14 cellular contexts compared by ENCODE assay signal in the genomic region with DNA sequence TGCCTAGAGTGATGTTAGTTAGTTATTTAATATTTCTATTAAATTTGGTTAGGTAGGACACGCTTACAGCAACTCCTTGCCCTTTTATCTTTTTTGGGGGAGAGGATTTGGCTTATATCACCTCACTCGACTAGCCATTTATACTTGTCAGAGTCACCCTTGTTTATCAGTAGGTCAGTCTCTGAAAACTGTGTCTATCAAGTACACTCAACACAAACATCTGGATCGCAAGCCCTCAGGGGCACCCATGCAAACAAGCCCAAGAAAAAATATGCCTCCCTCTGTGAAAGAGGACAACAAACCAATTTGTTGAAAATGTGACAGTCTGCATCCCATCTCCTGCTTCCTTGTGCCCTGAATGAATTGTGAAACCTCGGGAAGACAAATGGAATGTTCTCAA.
DNase-seq lines count a peak whose midpoint lies in the region; ATAC-seq and TF ChIP-seq lines count a peak whose summit lies in the region.
"Had no signal": no experiment of that assay in that cellular context is flagged by ENCODE, and none has a peak within 500 bp of the region (broad histone marks: within the 10 kb centered on the region; RNA-seq: fewer than 3 reads in every experiment).

No MANE protein-coding gene starts in this region.

- no peak overlapping the region for H2AFZ ChIP-seq in osteoblast (ENCODE audit: low read length)

- no peak for TF ChIP-seq CTCF in osteoblast (IDR thresholded peaks at IDR 0.05; ENCODE audit: extremely low read depth, low read depth, low read length)

- H3K4me3 ChIP-seq in adipocyte (ENCODE audit: low read length) (no peak overlapping the region), osteoblast (ENCODE audit: insufficient read depth, low read length) (no peak overlapping the region)
- H3K4me3 ChIP-seq: GM12878 had no signal

- intact Hi-C loops in left cardiac atrium (cut with DNase I): no loop called here

- DNase-seq in RPMI7951 (ENCODE audit: low read depth): peak; percentile 8
- no peak for DNase-seq in adipocyte (ENCODE audit: low read depth)
- DNase-seq in left cardiac atrium: no peak
- peak; percentile 21 for DNase-seq in osteoblast (ENCODE audit: insufficient read length, low spot score, missing footprints)
- no peak for DNase-seq in activated gamma-delta T cell (lab: John Stamatoyannopoulos, UW)
- DNase-seq in GF-D8 (lab: John Stamatoyannopoulos, UW): no peak
- DNase-seq: C1 segment of cervical spinal cord; Calu3; CD4-positive, alpha-beta T cell; DMS 273 treated with DMSO at 0.1 percent for 48 hours; GOT3; H9 had no signal

- H3K4me1 ChIP-seq in adipocyte (ENCODE audit: control insufficient read depth, insufficient read depth, low read length) (peaks cover 25% of the 10 kb centered on the region), osteoblast (ENCODE audit: insufficient read depth, low read length) (no peaks in the 10 kb centered on the region)

- H3K9ac ChIP-seq in adipocyte (ENCODE audit: low read length): peak overlapping the region; percentile 9

- no peaks in the 10 kb centered on the region for H3K79me2 ChIP-seq in osteoblast (ENCODE audit: insufficient read depth, low read length)

- H4K20me1 ChIP-seq in osteoblast (ENCODE audit: insufficient read depth, low read length): no peaks in the 10 kb centered on the region

- no peaks in the 10 kb centered on the region for H3K9me3 ChIP-seq in adipocyte (ENCODE audit: control insufficient read depth, low read length)
- no peaks in the 10 kb centered on the region for H3K9me3 ChIP-seq in osteoblast (ENCODE audit: low read depth, low read length)

- no peaks in the 10 kb centered on the region for H3K36me3 ChIP-seq in adipocyte (ENCODE audit: control insufficient read depth, insufficient read depth, low read length, severe bottlenecking)
- H3K36me3 ChIP-seq in osteoblast (ENCODE audit: insufficient read depth, low read length): no peaks in the 10 kb centered on the region

- peak; percentile 21 to 23 for ATAC-seq in left cardiac atrium
- ATAC-seq in GM18511 (IDR thresholded peaks at IDR 0.05; ENCODE audit: unreplicated experiment): no peak
- ATAC-seq: GM12878 had no signal

- no peak overlapping the region for H3K4me2 ChIP-seq in osteoblast (ENCODE audit: insufficient read depth, low read length)

- no peak overlapping the region for H3K27ac ChIP-seq in osteoblast (ENCODE audit: low read depth, low read length)

- H3K27me3 ChIP-seq in adipocyte (replicated peaks; ENCODE audit: control insufficient read depth, insufficient read depth, low read length): no peaks in the 10 kb centered on the region
- no peaks in the 10 kb centered on the region for H3K27me3 ChIP-seq in osteoblast (ENCODE audit: insufficient read depth, low read length)

Comparison
In these comparisons a context has a peak if more than half of its experiments do, and no peak if none do; other contexts are left out.
1. DNase-seq: peak in RPMI7951 (single experiment) and osteoblast (single experiment); none in adipocyte (single experiment), left cardiac atrium (single experiment), activated gamma-delta T cell (single experiment) and GF-D8 (single experiment).